In genomic region chr2:231612199-231613053, GRCh38 we compare ENCODE assay signal across 1 cellular context.
TF ChIP-seq lines count a peak whose summit lies in the region.

No MANE protein-coding gene starts in this region.

TF ChIP-seq in SK-N-SH, 30 proteins besides CTCF, POLR2A, EP300 and RAD21 (continued from another document):
- TF ChIP-seq ZBTB33 (IDR thresholded peaks at IDR 0.05; ENCODE audit: borderline replicate concordance, low read depth) (peak; percentile 87), MXI1 (IDR thresholded peaks at IDR 0.05; ENCODE audit: low read depth, low read length) (no peak), ELF1 (IDR thresholded peaks at IDR 0.05) (no peak), SMC3 (IDR thresholded peaks at IDR 0.05; ENCODE audit: low read depth, low read length) (peak; percentile 66), REST (IDR thresholded peaks at IDR 0.05; ENCODE audit: low read depth, low read length) (no peak), IRF3 (IDR thresholded peaks at IDR 0.05; ENCODE audit: low read depth, low read length) (no peak), MEF2A (IDR thresholded peaks at IDR 0.05; ENCODE audit: borderline replicate concordance, low read depth) (no peak), USF2 (IDR thresholded peaks at IDR 0.05; ENCODE audit: borderline replicate concordance, low read depth, low read length) (0 out of 2 replicates have a peak, but pooled peaks have one; percentile 20), CHD2 (IDR thresholded peaks at IDR 0.05; ENCODE audit: low read length, partially characterized antibody) (peak; percentile 95), FOXJ3 (CRISPR knock-in tag; IDR thresholded peaks at IDR 0.05) (no peak), MAX (IDR thresholded peaks at IDR 0.05; ENCODE audit: low read depth) (peak; percentile 79), NFIC (IDR thresholded peaks at IDR 0.05; ENCODE audit: borderline replicate concordance) (peak; percentile 22; the same call in 1 of the 2 replicates), USF1 (IDR thresholded peaks at IDR 0.05; ENCODE audit: borderline replicate concordance, low read depth) (peak; percentile 39; the same call in 1 of the 2 replicates), NRF1 (IDR thresholded peaks at IDR 0.05; ENCODE audit: low read depth, low read length) (no peak), RCOR1 (IDR thresholded peaks at IDR 0.05; ENCODE audit: low read length) (0 out of 2 replicates have a peak, but pooled peaks have one; percentile 18), GABPA (IDR thresholded peaks at IDR 0.05; ENCODE audit: low read depth) (no peak), TAF1 (IDR thresholded peaks at IDR 0.05; ENCODE audit: borderline replicate concordance, low read depth, low read length) (peak; percentile 20; the same call in 1 of the 2 replicates), TCF12 (IDR thresholded peaks at IDR 0.05) (peak; percentile 31; the same call in 1 of the 2 replicates), SIN3A (IDR thresholded peaks at IDR 0.05; ENCODE audit: borderline replicate concordance, low read depth, low read length) (no peak)
